In genomic region chr3:33096103-33096868, GRCh38 we compare ENCODE assay signal across 8 cellular contexts. TPM values are rescaled to one million over a fixed set of nuclear protein-coding genes. Genes with fewer than 3 reads are reported as not detected.
A peak's percentile ranks its signal among the peaks of the same experiment; 100 is the strongest.
DNase-seq lines count a peak whose midpoint lies in the region; ATAC-seq and TF ChIP-seq lines count a peak whose summit lies in the region.

No MANE protein-coding gene starts in this region.

- no peak for TF ChIP-seq POLR2A in upper lobe of left lung (IDR thresholded peaks at IDR 0.05)

- H3K27me3 ChIP-seq in OCI-LY3 (ENCODE audit: low read depth, low read length) (no peaks in the 10 kb centered on the region), upper lobe of left lung (no peaks in the 10 kb centered on the region)

- no peak overlapping the region for H3K27ac Mint-ChIP-seq in nephron progenitor cell

- peaks cover 7% of the 10 kb centered on the region for H3K27me3 Mint-ChIP-seq in nephron progenitor cell (ENCODE audit: low read depth, poor library complexity)

- peaks cover 17% of the 10 kb centered on the region for H3K4me1 Mint-ChIP-seq in nephron progenitor cell

- H3K36me3 Mint-ChIP-seq in nephron progenitor cell (ENCODE audit: low read depth), result peaks cover 25% of the 10 kb centered on the region

- H3K4me3 Mint-ChIP-seq in nephron progenitor cell, result peak overlapping the region; percentile 98

- CTCF ChIA-PET in AG04449 (lab: Yijun Ruan, JAX), result interaction anchor here (1.0 to 2.2 kb wide), 7 partner anchors 10 to 277 kb away, joined by 3 to 15 read pairs (median 4); no protein-coding TSS in a partner anchor

- TF ChIP-seq CTCF in AG04449 (IDR thresholded peaks at IDR 0.05; ENCODE audit: insufficient read depth, low read length, missing control alignments) (no peak), OCI-LY3 (IDR thresholded peaks at IDR 0.05; ENCODE audit: low read depth, low read length) (no peak), foreskin fibroblast (IDR thresholded peaks at IDR 0.05; ENCODE audit: low read depth, low read length) (no peak), nephron progenitor cell (IDR thresholded peaks at IDR 0.05) (no peak), upper lobe of left lung (IDR thresholded peaks at IDR 0.05) (no peak)

- peaks cover 52% of the 10 kb centered on the region for H3K79me2 ChIP-seq in OCI-LY3 (ENCODE audit: low read length)

- H3K9me3 ChIP-seq in OCI-LY3 (ENCODE audit: insufficient read depth, low read length) (no peaks in the 10 kb centered on the region), upper lobe of left lung (no peaks in the 10 kb centered on the region)

- H2AFZ ChIP-seq in OCI-LY3 (ENCODE audit: low read depth, low read length), result peak overlapping the region; percentile 97

- H3K36me3 ChIP-seq in OCI-LY3 (replicated peaks; ENCODE audit: low read depth, low read length) (peaks cover 27% of the 10 kb centered on the region), upper lobe of left lung (peaks cover 0 to 29% (median 21%) of the 10 kb centered on the region in 4 donors)

- H3K27ac ChIP-seq in OCI-LY3 (ENCODE audit: low read length) (peak overlapping the region; percentile 74), upper lobe of left lung (peak overlapping the region; percentile 91 to 99 (median 95))

- 0% methylated on average over 29 to 38 of the region's 51 CpGs for WGBS in upper lobe of left lung, 2 donors

- H3K4me2 ChIP-seq in OCI-LY3 (ENCODE audit: low read length), result peak overlapping the region; percentile 94

- H3K4me3 ChIP-seq in AG04449 (ENCODE audit: low read depth, low read length), result peak overlapping the region; percentile 97
- peak overlapping the region; percentile 95 for H3K4me3 ChIP-seq in OCI-LY3 (ENCODE audit: low read length)
- peak overlapping the region; percentile 80 to 92 for H3K4me3 ChIP-seq in foreskin fibroblast (ENCODE audit: low read depth in 1 of 2, low read length in 2 of 2)
- H3K4me3 ChIP-seq in upper lobe of left lung, result peak overlapping the region; percentile 74 to 99 (median 82)

- POLR2A ChIA-PET in AG04449 (lab: Yijun Ruan, JAX), result interaction anchor here (3.2 kb wide), 1 partner anchor 17 kb away, joined by 13 read pairs; the partner anchor contains the start of gene CRTAP

- no peaks in the 10 kb centered on the region for H3K9me3 Mint-ChIP-seq in nephron progenitor cell

- DNase-seq in AG04449 (ENCODE audit: low read depth, low spot score), result no peak
- DNase-seq in activated effector memory CD4-positive, alpha-beta T cell treated with Interleukin-2 at 50 U/mL for 16 hours, result peak; percentile 40
- peak; percentile 33 to 72 for DNase-seq in foreskin fibroblast
- DNase-seq in nephron progenitor cell, result peak; percentile 29
- DNase-seq in upper lobe of left lung, result peak; percentile 60 to 94

- peaks cover 41% of the 10 kb centered on the region for H4K20me1 ChIP-seq in OCI-LY3 (ENCODE audit: insufficient read depth, low read length)

- H3K9ac ChIP-seq in OCI-LY3 (ENCODE audit: low read length), result peak overlapping the region; percentile 93

- no peak for TF ChIP-seq EP300 in upper lobe of left lung (IDR thresholded peaks at IDR 0.05)

- ATAC-seq in GM18867 (IDR thresholded peaks at IDR 0.05; ENCODE audit: unreplicated experiment) (peak; percentile 50), HG03097 (IDR thresholded peaks at IDR 0.05; ENCODE audit: low FRiP score, unreplicated experiment) (peak; percentile 31), upper lobe of left lung (ENCODE audit: low FRiP score in 2 of 2) (peak; percentile 77 to 88)

- H3K4me1 ChIP-seq in OCI-LY3 (ENCODE audit: low read length) (peaks cover 7% of the 10 kb centered on the region), upper lobe of left lung (peaks cover 9 to 39% (median 15%) of the 10 kb centered on the region in 4 donors)

RNA-seq across cellular contexts. Expression of gene GLB1, which starts 0.7 kb away (rescaled TPM):
- total RNA-seq in upper lobe of left lung, result 10 to 100 TPM; 51.2 to 99.9 (median 77.6) TPM

RNA-seq across cellular contexts. Expression of gene TMPPE, which starts 0.7 kb away (rescaled TPM):
- total RNA-seq in upper lobe of left lung, result 10 to 100 TPM in 5 of 6 donors, 1 to 10 TPM in 1; 5.2 to 17.3 (median 13.9) TPM

RNA-seq across cellular contexts. Expression of gene CRTAP, which starts 17.5 kb away (rescaled TPM):
- 100 to 1,000 TPM in 3 of 6 donors, 10 to 100 TPM in 3; 75.4 to 235 (median 119) TPM for total RNA-seq in upper lobe of left lung

Comparison
In these comparisons a context has a peak if more than half of its experiments do, and no peak if none do; other contexts are left out.
1. ATAC-seq: peak in every context shown above with its lines; median percentile 82 in upper lobe of left lung; 50 in GM18867; 31 in HG03097.